Comparison of ENCODE assay signal across 14 cellular contexts in genomic region chr1:244322181-244322580, GRCh38.
DNase-seq lines count a peak whose midpoint lies in the region; ATAC-seq, FAIRE-seq and TF ChIP-seq lines count a peak whose summit lies in the region.
"Had no signal": no experiment of that assay in that cellular context is flagged by ENCODE, and none has a peak within 500 bp of the region (broad histone marks: within the 10 kb centered on the region; RNA-seq: fewer than 3 reads in every experiment).

No MANE protein-coding gene starts in this region.

- H3K23me2 ChIP-seq in H9 (ENCODE audit: insufficient read length, low read depth, low read length, poor library complexity, severe bottlenecking), result no peaks in the 10 kb centered on the region

- no peaks in the 10 kb centered on the region for H3K79me2 ChIP-seq in H9 (ENCODE audit: insufficient read depth, low read length)

- no peak overlapping the region for H4K5ac ChIP-seq in H9 (ENCODE audit: insufficient read length, low read depth, low read length)

- no peak for DNase-seq in A549 (ENCODE audit: low read depth in 1 of 2, low spot score in 1 of 2)
- peak; percentile 4 for DNase-seq in H9
- DNase-seq in central memory CD8-positive, alpha-beta T cell (ENCODE audit: low spot score in 2 of 2), result no peak
- DNase-seq in left colon, result no peak
- no peak for DNase-seq in NCI-H1436 treated with DMSO at 0.1 percent for 48 hours (lab: John Stamatoyannopoulos, UW)
- DNase-seq in Ammon's horn (ENCODE audit: low spot score), result no peak
- DNase-seq: activated naive CD4-positive, alpha-beta T cell; DMS153; effector memory CD4-positive, alpha-beta T cell; occipital lobe had no signal

- TF ChIP-seq CTCF in A549 (IDR thresholded peaks at IDR 0.05), result no peak
- TF ChIP-seq CTCF in H9 (conservative IDR thresholded peaks at IDR 0.05), result no peak
- no peak for TF ChIP-seq CTCF in neutrophil (IDR thresholded peaks at IDR 0.05)

- peak; percentile 21 to 27; a peak in 2 of 6 replicates for ATAC-seq in A549
- ATAC-seq in central memory CD8-positive, alpha-beta T cell (replicated peaks; ENCODE audit: extremely low read depth, poor library complexity, severe bottlenecking), result no peak
- no peak for ATAC-seq in left colon
- no peak for ATAC-seq in HG02981 (IDR thresholded peaks at IDR 0.05; ENCODE audit: unreplicated experiment)

- no peak overlapping the region for H3T11ph ChIP-seq in H9 (ENCODE audit: low read length)

- no peak overlapping the region for H3K9ac ChIP-seq in H9 (ENCODE audit: extremely low read depth, insufficient read length, low read length)

- no peak overlapping the region for H3K4ac ChIP-seq in H9 (ENCODE audit: low read depth, low read length)

- no peak overlapping the region for H2BK12ac ChIP-seq in H9 (ENCODE audit: insufficient read length, low read depth, low read length)

- H3K4me1 Mint-ChIP-seq in H9, result peaks cover 17 to 24% of the 10 kb centered on the region in 2 experiments
- peaks cover 64% of the 10 kb centered on the region for H3K4me1 Mint-ChIP-seq in central memory CD8-positive, alpha-beta T cell

- no peaks in the 10 kb centered on the region for H3K36me3 ChIP-seq in neutrophil

- no peak for TF ChIP-seq RAD21 in A549 (conservative IDR thresholded peaks at IDR 0.05 in 1 of 2, IDR thresholded peaks at IDR 0.05 in 1 of 2)

- CTCF ChIA-PET in A549 (lab: Yijun Ruan, JAX), result interaction anchor here (0.5 to 5.1 kb wide), 5 partner anchors 13 to 408 kb away, joined by 3 to 22 read pairs (median 3); no protein-coding TSS in a partner anchor

- H3K9me3 ChIP-seq in A549, result no peaks in the 10 kb centered on the region
- no peaks in the 10 kb centered on the region for H3K9me3 ChIP-seq in H9 (ENCODE audit: control insufficient read depth, low read depth, low read length)
- no peaks in the 10 kb centered on the region for H3K9me3 ChIP-seq in neutrophil

- H2BK5ac ChIP-seq in H9 (ENCODE audit: insufficient read length, low read length), result no peak overlapping the region

- intact Hi-C loops in left colon (cut with DNase I, micrococcal nuclease), result no loop called here

- no peaks in the 10 kb centered on the region for H3K79me1 ChIP-seq in H9 (ENCODE audit: insufficient read depth, low read depth, low read length, poor library complexity, severe bottlenecking)

- WGBS in A549 (ENCODE audit: missing lambda C conversion rate), result 90% methylated on average over 1 of the region's 1 CpG
- no CpG with 5 or more reads among the region's 1 CpG for WGBS in H9 (ENCODE audit: extremely low coverage, insufficient read length, low lambda C conversion rate)

- peak overlapping the region; percentile 73 to 75 for H3K27ac ChIP-seq in A549
- H3K27ac ChIP-seq in H9 (ENCODE audit: insufficient read length, low read depth, low read length), result no peak overlapping the region
- peak overlapping the region; percentile 100 for H3K27ac ChIP-seq in neutrophil

- no peak overlapping the region for H3K18ac ChIP-seq in H9 (ENCODE audit: insufficient read length, low read depth, low read length)

- H3K4me2 ChIP-seq in A549, result peak overlapping the region; percentile 73
- no peak overlapping the region for H3K4me2 ChIP-seq in H9 (ENCODE audit: insufficient read depth, insufficient read length, low read length)

- peaks cover 0 to 3% of the 10 kb centered on the region in 2 experiments; a peak in 1 of 5 replicates for H3K9me3 Mint-ChIP-seq in H9
- no peaks in the 10 kb centered on the region for H3K9me3 Mint-ChIP-seq in central memory CD8-positive, alpha-beta T cell

- no peak overlapping the region for H3K56ac ChIP-seq in H9 (ENCODE audit: insufficient read length, low read depth, low read length)

- no peak overlapping the region for H2AFZ ChIP-seq in H9 (ENCODE audit: low read length)

- H3K4me3 Mint-ChIP-seq in H9, result no peak overlapping the region
- peak overlapping the region; percentile 74 for H3K4me3 Mint-ChIP-seq in central memory CD8-positive, alpha-beta T cell

- no peak overlapping the region for H2AK5ac ChIP-seq in H9 (ENCODE audit: insufficient read length, low read length)

- no peak for FAIRE-seq in A549 (lab: Jason Lieb, UNC)
- FAIRE-seq: GM18507, TTC549 had no signal

- POLR2A ChIA-PET in A549 (lab: Yijun Ruan, JAX), result no interaction called here

- H3K4me3 ChIP-seq in A549 (no peak overlapping the region), neutrophil (ENCODE audit: low read depth in 1 of 2, low read length in 1 of 2) (peak overlapping the region; percentile 60)

- no peak overlapping the region for H2BK120ac ChIP-seq in H9 (ENCODE audit: low read depth, low read length, poor library complexity, severe bottlenecking)

- H3K23ac ChIP-seq in H9 (ENCODE audit: insufficient read length, low read depth, low read length), result no peak overlapping the region

- no peak for TF ChIP-seq POLR2A in A549 (IDR thresholded peaks at IDR 0.05; ENCODE audit: low read length)

- H3K4me1 ChIP-seq in A549 (peaks cover 37% of the 10 kb centered on the region), H9 (ENCODE audit: insufficient read depth, low read length) (peaks cover 5% of the 10 kb centered on the region; the same call in 1 of the 2 replicates), neutrophil (ENCODE audit: control insufficient read depth in 1 of 2, insufficient read depth in 1 of 2, low read depth in 1 of 2, low read length in 1 of 2) (peaks cover 80 to 84% of the 10 kb centered on the region in 2 experiments)

- no peak overlapping the region for H2BK20ac ChIP-seq in H9 (ENCODE audit: low read depth, low read length, poor library complexity, severe bottlenecking)

- H4K20me1 ChIP-seq in H9 (ENCODE audit: control insufficient read depth, insufficient read depth, insufficient read length), result no peaks in the 10 kb centered on the region

- H3K27ac Mint-ChIP-seq in H9, result no peak overlapping the region
- H3K27ac Mint-ChIP-seq in central memory CD8-positive, alpha-beta T cell (ENCODE audit: low read depth), result peak overlapping the region; percentile 94

- H3K27me3 Mint-ChIP-seq in H9 (ENCODE audit: low read depth), result no peaks in the 10 kb centered on the region; the same call in 1 of the 2 replicates
- no peaks in the 10 kb centered on the region for H3K27me3 Mint-ChIP-seq in central memory CD8-positive, alpha-beta T cell

- no peak overlapping the region for H4K8ac ChIP-seq in H9 (replicated peaks; ENCODE audit: insufficient read length, low read depth, low read length)

- H3K27me3 ChIP-seq in H9 (ENCODE audit: insufficient read depth, low read length), result no peaks in the 10 kb centered on the region
- H3K27me3 ChIP-seq in neutrophil, result no peaks in the 10 kb centered on the region

- TF ChIP-seq EP300 in A549 (IDR thresholded peaks at IDR 0.05), result no peak

- H3K36me3 Mint-ChIP-seq in H9 (ENCODE audit: insufficient read depth in 1 of 3, low read depth in 3 of 3), result peaks cover 0 to 5% (median 0%) of the 10 kb centered on the region in 3 experiments; a peak in 2 of 7 replicates
- peaks cover 5% of the 10 kb centered on the region for H3K36me3 Mint-ChIP-seq in central memory CD8-positive, alpha-beta T cell (ENCODE audit: insufficient read depth)

- H4K91ac ChIP-seq in H9 (ENCODE audit: insufficient read length, low read depth, low read length), result no peak overlapping the region

- H3K14ac ChIP-seq in H9 (ENCODE audit: insufficient read depth, low read length), result no peak overlapping the region

- no peak overlapping the region for H2BK15ac ChIP-seq in H9 (ENCODE audit: low read depth, low read length)

TF ChIP-seq in A549, 52 proteins besides CTCF, POLR2A, EP300 and RAD21 (continues in another document):
- TF ChIP-seq, protein P1, sequence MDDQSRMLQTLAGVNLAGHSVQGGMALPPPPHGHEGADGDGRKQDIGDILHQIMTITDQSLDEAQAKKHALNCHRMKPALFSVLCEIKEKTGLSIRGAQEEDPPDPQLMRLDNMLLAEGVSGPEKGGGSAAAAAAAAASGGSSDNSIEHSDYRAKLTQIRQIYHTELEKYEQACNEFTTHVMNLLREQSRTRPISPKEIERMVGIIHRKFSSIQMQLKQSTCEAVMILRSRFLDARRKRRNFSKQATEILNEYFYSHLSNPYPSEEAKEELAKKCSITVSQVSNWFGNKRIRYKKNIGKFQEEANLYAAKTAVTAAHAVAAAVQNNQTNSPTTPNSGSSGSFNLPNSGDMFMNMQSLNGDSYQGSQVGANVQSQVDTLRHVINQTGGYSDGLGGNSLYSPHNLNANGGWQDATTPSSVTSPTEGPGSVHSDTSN (IDR thresholded peaks at IDR 0.05), result no peak
- TF ChIP-seq MAZ (IDR thresholded peaks at IDR 0.05; ENCODE audit: borderline replicate concordance, low read depth, low read length) (no peak), CBX2 (IDR thresholded peaks at IDR 0.05; ENCODE audit: borderline replicate concordance, low read depth) (no peak), CHD4 (IDR thresholded peaks at IDR 0.05; ENCODE audit: borderline replicate concordance) (no peak), RNF2 (IDR thresholded peaks at IDR 0.05; ENCODE audit: borderline replicate concordance, low read depth) (no peak), CEBPB (IDR thresholded peaks at IDR 0.05) (no peak), REST (IDR thresholded peaks at IDR 0.05) (no peak)

Comparison
In these comparisons a context has a peak if more than half of its experiments do, and no peak if none do; other contexts are left out.
1. ATAC-seq: peak in A549 (2 of 2); none in central memory CD8-positive, alpha-beta T cell (single experiment), left colon (single experiment) and HG02981 (single experiment).